Comparison of ENCODE assay signal across 10 cellular contexts in genomic region chr2:119028327-119029174, GRCh38.
A peak's percentile ranks its signal among the peaks of the same experiment; 100 is the strongest.
DNase-seq lines count a peak whose midpoint lies in the region; ATAC-seq, FAIRE-seq and TF ChIP-seq lines count a peak whose summit lies in the region.
"Had no signal": no experiment of that assay in that cellular context is flagged by ENCODE, and none has a peak within 500 bp of the region (broad histone marks: within the 10 kb centered on the region; RNA-seq: fewer than 3 reads in every experiment).

No MANE protein-coding gene starts in this region.

- no peak for TF ChIP-seq POLR2A in K562 (conservative IDR thresholded peaks at IDR 0.05)

- H3K27me3 ChIP-seq in MG63: peaks cover 13% of the 10 kb centered on the region; the same call in 1 of the 2 replicates
- H3K27me3 ChIP-seq in K562 (ENCODE audit: control insufficient read depth in 2 of 2, insufficient read depth in 2 of 2, low read length in 2 of 2): peaks cover 0 to 28% of the 10 kb centered on the region in 2 experiments; a peak in 3 of 5 replicates

- no peaks in the 10 kb centered on the region for H3K9me3 ChIP-seq in MG63
- no peaks in the 10 kb centered on the region for H3K9me3 ChIP-seq in K562 (replicated peaks; ENCODE audit: control insufficient read depth, insufficient read depth, low read depth, low read length)

- TF ChIP-seq EP300 in K562 (IDR thresholded peaks at IDR 0.05; ENCODE audit: low read length): no peak

- no peak overlapping the region for H2AFZ ChIP-seq in K562 (ENCODE audit: low read depth, low read length)

- no peak overlapping the region for H3K4me3 ChIP-seq in MG63
- H3K4me3 ChIP-seq in K562: no peak overlapping the region

- no peak overlapping the region for H3K4me2 ChIP-seq in K562 (ENCODE audit: insufficient read depth, low read length)

- H3K4me1 ChIP-seq in K562 (replicated peaks in 1 of 2; ENCODE audit: control insufficient read depth in 2 of 2, insufficient read depth in 2 of 2, low read length in 2 of 2): no peaks in the 10 kb centered on the region

- BruUV-seq in K562 (replicated peaks; lab: Mats Ljungman, UMichigan): no TSS peak

- no peaks in the 10 kb centered on the region for H3K4me1 Mint-ChIP-seq in nephron progenitor cell

- intact Hi-C loops in K562 (cut with micrococcal nuclease): loop anchor here (1.0 to 10.0 kb wide), 4 partner anchors 98 to 446 kb away; no protein-coding TSS in a partner anchor

- no peaks in the 10 kb centered on the region for H3K36me3 Mint-ChIP-seq in nephron progenitor cell (ENCODE audit: low read depth)

- peak; percentile 40 to 68 for TF ChIP-seq RAD21 in K562 (CRISPR knock-in tag; conservative IDR thresholded peaks at IDR 0.05 in 1 of 2, IDR thresholded peaks at IDR 0.05 in 1 of 2)

- no peak overlapping the region for H3K4me3 Mint-ChIP-seq in nephron progenitor cell
- H3K4me3 Mint-ChIP-seq: T-helper 1 cell treated with Interleukin-12 subunit alpha and Interleukin-12 subunit beta and Interleukin-4 antibody, amounts not matched to agents 30 μg/mL and 1 μg/mL, for 36 hours had no signal

- FAIRE-seq in K562 (lab: Jason Lieb, UNC): peak; percentile 91
- FAIRE-seq: A204.1 had no signal

- H3K9ac ChIP-seq in K562 (ENCODE audit: insufficient read depth in 1 of 2, low read depth in 2 of 2, low read length in 2 of 2): no peak overlapping the region

- H3K9me3 Mint-ChIP-seq in nephron progenitor cell: peaks cover 13% of the 10 kb centered on the region
- H3K9me3 Mint-ChIP-seq: T-helper 1 cell treated with Interleukin-12 subunit alpha and Interleukin-12 subunit beta and Interleukin-4 antibody, amounts not matched to agents 30 μg/mL and 1 μg/mL, for 36 hours had no signal

- H3K27ac Mint-ChIP-seq in nephron progenitor cell: no peak overlapping the region
- H3K27ac Mint-ChIP-seq: T-helper 1 cell treated with Interleukin-12 subunit alpha and Interleukin-12 subunit beta and Interleukin-4 antibody, amounts not matched to agents 30 μg/mL and 1 μg/mL, for 36 hours had no signal

- H3K27me3 Mint-ChIP-seq in nephron progenitor cell (ENCODE audit: low read depth, poor library complexity): peaks cover 42% of the 10 kb centered on the region

- TF ChIP-seq CTCF in K562 (IDR thresholded peaks at IDR 0.05 in 2 of 3, conservative IDR thresholded peaks at IDR 0.05 in 1 of 3; ENCODE audit: insufficient read depth in 2 of 3, low read depth in 1 of 3, low read length in 3 of 3): peak; percentile 66 to 73 (median 67)
- peak; percentile 54 for TF ChIP-seq CTCF in nephron progenitor cell (IDR thresholded peaks at IDR 0.05)

- H3K9me1 ChIP-seq in K562 (ENCODE audit: control insufficient read depth, insufficient read depth, low read length): no peaks in the 10 kb centered on the region

- POLR2A ChIA-PET in K562 (lab: Yijun Ruan, JAX): no interaction called here

- CTCF ChIA-PET in K562 (lab: Yijun Ruan, JAX; ENCODE audit: low intra/inter-chr PET ratio): interaction anchor here (0.6 kb wide), 1 partner anchor 98 kb away, joined by 3 read pairs; no protein-coding TSS in a partner anchor

- H3K36me3 ChIP-seq in MG63 (no peaks in the 10 kb centered on the region), K562 (ENCODE audit: control insufficient read depth, insufficient read depth, low read length) (no peaks in the 10 kb centered on the region)

- DNase-seq in DMS 273 (lab: John Stamatoyannopoulos, UW; ENCODE audit: unreplicated experiment): peak; percentile 39
- DNase-seq in DMS 273 treated with DMSO at 0.1 percent for 48 hours (lab: John Stamatoyannopoulos, UW): no peak
- peak; percentile 34 for DNase-seq in MG63
- peak; percentile 48 to 58 (median 55) for DNase-seq in K562 (ENCODE audit: extremely low read depth in 1 of 4, low spot score in 3 of 4)
- peak; percentile 51 for DNase-seq in nephron progenitor cell
- DNase-seq in NK-92 (lab: John Stamatoyannopoulos, UW; ENCODE audit: unreplicated experiment): no peak

- in situ Hi-C loops in K562 (cut with MboI): no loop called here

- ATAC-seq in K562 (peak; percentile 84), HG03442 (IDR thresholded peaks at IDR 0.05; ENCODE audit: unreplicated experiment) (no peak), HG02623 (IDR thresholded peaks at IDR 0.05; ENCODE audit: unreplicated experiment) (no peak)

- H3K27ac ChIP-seq in K562 (ENCODE audit: extremely low read depth, low read depth, low read length): no peak overlapping the region

- no peaks in the 10 kb centered on the region for H3K79me2 ChIP-seq in K562 (ENCODE audit: control insufficient read depth, insufficient read depth, low read length)

- H4K20me1 ChIP-seq in K562 (replicated peaks; ENCODE audit: control insufficient read depth, insufficient read depth, low read length): no peaks in the 10 kb centered on the region

- 0% methylated on average over 13 of the region's 13 CpGs for WGBS in K562 (ENCODE audit: insufficient coverage, low coverage, missing lambda C conversion rate)

TF ChIP-seq in K562, 482 proteins besides CTCF, POLR2A, EP300 and RAD21:
- 0 out of 2 replicates have a peak, but pooled peaks have one; percentile 9 for TF ChIP-seq DEAF1 (CRISPR knock-in tag; IDR thresholded peaks at IDR 0.05)
- TF ChIP-seq NBN (IDR thresholded peaks at IDR 0.05; ENCODE audit: low read depth): no peak
- TF ChIP-seq XRCC5 (IDR thresholded peaks at IDR 0.05; ENCODE audit: low read depth, low read length): 0 out of 2 replicates have a peak, but pooled peaks have one; percentile 31
- TF ChIP-seq STAT5A (IDR thresholded peaks at IDR 0.05; ENCODE audit: borderline replicate concordance, low read length): no peak
- TF ChIP-seq SMC3 (conservative IDR thresholded peaks at IDR 0.05; ENCODE audit: insufficient read depth, low read depth, low read length): peak; percentile 30; the same call in 1 of the 2 replicates

Comparison
In these comparisons a context has a peak if more than half of its experiments do, and no peak if none do; other contexts are left out.
1. DNase-seq: peak in DMS 273 (single experiment), MG63 (single experiment), K562 (4 of 4) and nephron progenitor cell (single experiment); none in DMS 273 treated with DMSO at 0.1 percent for 48 hours (single experiment) and NK-92 (single experiment).